Comparison of ENCODE assay signal across 20 cellular contexts in genomic region chr11:68527585-68527984, GRCh38.
DNase-seq lines count a peak whose midpoint lies in the region; ATAC-seq and TF ChIP-seq lines count a peak whose summit lies in the region.
"Had no signal": no experiment of that assay in that cellular context is flagged by ENCODE, and none has a peak within 500 bp of the region (broad histone marks: within the 10 kb centered on the region; RNA-seq: fewer than 3 reads in every experiment).

No MANE protein-coding gene starts in this region.

- TF ChIP-seq POLR2A in transverse colon (IDR thresholded peaks at IDR 0.05) (no peak), tibial nerve (IDR thresholded peaks at IDR 0.05) (no peak)

- peaks cover 97% of the 10 kb centered on the region for H3K4me1 Mint-ChIP-seq in activated naive CD4-positive, alpha-beta T cell treated with anti-CD3 and anti-CD28 coated beads, Interleukin-2, amount 50 U/mL, for 24 hours
- H3K4me1 Mint-ChIP-seq in activated T-helper 1 cell treated with anti-CD3 and anti-CD28 coated beads, Interleukin-12 subunit alpha, Interleukin-12 subunit beta, Interleukin-2, Interleukin-4 antibody, amounts not matched to agents 30 ng/mL and 10 ng/mL and 1 ng/mL, durations not matched to agents 14 hours and 24 hours and 36 hours (ENCODE audit: low read depth) = peaks cover 72% of the 10 kb centered on the region
- peaks cover 38% of the 10 kb centered on the region for H3K4me1 Mint-ChIP-seq in mesothelial cell of epicardium

- H3K36me3 ChIP-seq in transverse colon = peaks cover 0 to 16% (median 3%) of the 10 kb centered on the region in 4 donors
- H3K36me3 ChIP-seq in tibial nerve = peaks cover 0 to 39% (median 0%) of the 10 kb centered on the region in 3 donors

- no peaks in the 10 kb centered on the region for H3K9me3 Mint-ChIP-seq in activated naive CD4-positive, alpha-beta T cell treated with anti-CD3 and anti-CD28 coated beads, Interleukin-2, amount 50 U/mL, for 24 hours
- no peaks in the 10 kb centered on the region for H3K9me3 Mint-ChIP-seq in activated T-helper 1 cell treated with anti-CD3 and anti-CD28 coated beads, Interleukin-12 subunit alpha, Interleukin-12 subunit beta, Interleukin-2, Interleukin-4 antibody, amounts not matched to agents 30 ng/mL and 10 ng/mL and 1 ng/mL, durations not matched to agents 14 hours and 24 hours and 36 hours
- H3K9me3 Mint-ChIP-seq in mesothelial cell of epicardium = no peaks in the 10 kb centered on the region
- H3K9me3 Mint-ChIP-seq: brain, naive B cell had no signal

- WGBS in transverse colon (ENCODE audit: low coverage in 1 of 2), 2 donors = 80 to 96% methylated on average over 1 to 4 of the region's 4 CpGs
- 90% methylated on average over 4 of the region's 4 CpGs for WGBS in tibial nerve, 2 donors

- no peak for ATAC-seq in HG02870 (IDR thresholded peaks at IDR 0.05; ENCODE audit: unreplicated experiment)
- ATAC-seq: lower lobe of right lung, Right ventricle myocardium inferior had no signal

- in situ Hi-C loops in transverse colon (cut with MboI; ENCODE audit: low pct_ligation_motif_present in 1 of 4, low pct_unique_long_range_greater_than_20kb in 1 of 4, low sequenced_read_pairs in 3 of 4) = no loop called here

- H3K36me3 Mint-ChIP-seq in activated naive CD4-positive, alpha-beta T cell treated with anti-CD3 and anti-CD28 coated beads, Interleukin-2, amount 50 U/mL, for 24 hours = peaks cover 24% of the 10 kb centered on the region
- H3K36me3 Mint-ChIP-seq in activated T-helper 1 cell treated with anti-CD3 and anti-CD28 coated beads, Interleukin-12 subunit alpha, Interleukin-12 subunit beta, Interleukin-2, Interleukin-4 antibody, amounts not matched to agents 30 ng/mL and 10 ng/mL and 1 ng/mL, durations not matched to agents 14 hours and 24 hours and 36 hours (ENCODE audit: low read depth) = peaks cover 59% of the 10 kb centered on the region
- H3K36me3 Mint-ChIP-seq in mesothelial cell of epicardium = peaks cover 41% of the 10 kb centered on the region

- H3K27ac ChIP-seq in transverse colon = peak overlapping the region in 3 of 4 donors; percentile 31 to 63 (median 52)
- no peak overlapping the region for H3K27ac ChIP-seq in tibial nerve
- H3K27ac ChIP-seq: colonic mucosa, lower lobe of right lung, VCaP had no signal

- H3K27me3 ChIP-seq in transverse colon (no peaks in the 10 kb centered on the region), tibial nerve (no peaks in the 10 kb centered on the region)
- H3K27me3 ChIP-seq: colonic mucosa had no signal

- H3K4me1 ChIP-seq in transverse colon (peaks cover 26 to 64% (median 54%) of the 10 kb centered on the region in 4 donors), tibial nerve (peaks cover 3 to 50% (median 17%) of the 10 kb centered on the region in 4 donors)

- no peak overlapping the region for H3K4me3 Mint-ChIP-seq in activated naive CD4-positive, alpha-beta T cell treated with anti-CD3 and anti-CD28 coated beads, Interleukin-2, amount 50 U/mL, for 24 hours
- H3K4me3 Mint-ChIP-seq in activated T-helper 1 cell treated with anti-CD3 and anti-CD28 coated beads, Interleukin-12 subunit alpha, Interleukin-12 subunit beta, Interleukin-2, Interleukin-4 antibody, amounts not matched to agents 30 ng/mL and 10 ng/mL and 1 ng/mL, durations not matched to agents 14 hours and 24 hours and 36 hours = no peak overlapping the region
- H3K4me3 Mint-ChIP-seq in mesothelial cell of epicardium = no peak overlapping the region
- H3K4me3 Mint-ChIP-seq: brain had no signal

- peak overlapping the region; percentile 56 for H3K27ac Mint-ChIP-seq in activated naive CD4-positive, alpha-beta T cell treated with anti-CD3 and anti-CD28 coated beads, Interleukin-2, amount 50 U/mL, for 24 hours
- H3K27ac Mint-ChIP-seq in activated T-helper 1 cell treated with anti-CD3 and anti-CD28 coated beads, Interleukin-12 subunit alpha, Interleukin-12 subunit beta, Interleukin-2, Interleukin-4 antibody, amounts not matched to agents 30 ng/mL and 10 ng/mL and 1 ng/mL, durations not matched to agents 14 hours and 24 hours and 36 hours = peak overlapping the region; percentile 59
- H3K27ac Mint-ChIP-seq in mesothelial cell of epicardium = peak overlapping the region; percentile 22

- no peak for TF ChIP-seq EP300 in transverse colon (IDR thresholded peaks at IDR 0.05; ENCODE audit: low read depth)
- no peak for TF ChIP-seq EP300 in tibial nerve (IDR thresholded peaks at IDR 0.05)

- DNase-seq in activated naive CD4-positive, alpha-beta T cell (lab: John Stamatoyannopoulos, UW) = no peak
- no peak for DNase-seq in activated T-helper 1 cell treated with anti-CD3 and anti-CD28 coated beads, Interleukin-12 subunit alpha, Interleukin-12 subunit beta, Interleukin-2, Interleukin-4 antibody, amounts not matched to agents 30 ng/mL and 10 ng/mL and 1 ng/mL, durations not matched to agents 14 hours and 24 hours and 36 hours (ENCODE audit: low spot score)
- no peak for DNase-seq in mesothelial cell of epicardium (ENCODE audit: low spot score in 2 of 2, unreplicated experiment in 2 of 2)
- DNase-seq in transverse colon = no peak
- DNase-seq in MV-4-11 (lab: John Stamatoyannopoulos, UW) = no peak
- no peak for DNase-seq in tibial nerve (ENCODE audit: low spot score in 2 of 2)
- DNase-seq: colonic mucosa; DMS79 treated with DMSO at 0.1 percent for 48 hours; lower lobe of right lung; naive B cell; NCI-H1436 treated with DMSO at 0.1 percent for 48 hours; NCI-H2171 treated with DMSO at 0.1 percent for 48 hours; NCI-H69; stimulated activated CD4-positive, alpha-beta T cell treated with anti-CD3 and anti-CD28 coated beads, Interleukin-1b, Interleukin-23, amount 100 ng/mL, for 48 hours had no signal

- intact Hi-C loops in activated T-helper 1 cell treated with anti-CD3 and anti-CD28 coated beads, Interleukin-12 subunit alpha, Interleukin-12 subunit beta, Interleukin-2, Interleukin-4 antibody, amounts not matched to agents 30 ng/mL and 10 ng/mL and 1 ng/mL, durations not matched to agents 14 hours and 24 hours and 36 hours (cut with micrococcal nuclease) = no loop called here
- intact Hi-C loops in transverse colon (cut with DNase I; ENCODE audit: low total_unique reads) = no loop called here

- H3K9me3 ChIP-seq in transverse colon (no peaks in the 10 kb centered on the region), tibial nerve (no peaks in the 10 kb centered on the region)
- H3K9me3 ChIP-seq: colonic mucosa, HAP-1, lower lobe of right lung had no signal

- TF ChIP-seq CTCF in mesothelial cell of epicardium (IDR thresholded peaks at IDR 0.05; ENCODE audit: unreplicated experiment) (no peak), transverse colon (IDR thresholded peaks at IDR 0.05) (no peak), tibial nerve (IDR thresholded peaks at IDR 0.05) (no peak)

- no peaks in the 10 kb centered on the region for H3K27me3 Mint-ChIP-seq in activated naive CD4-positive, alpha-beta T cell treated with anti-CD3 and anti-CD28 coated beads, Interleukin-2, amount 50 U/mL, for 24 hours
- H3K27me3 Mint-ChIP-seq in activated T-helper 1 cell treated with anti-CD3 and anti-CD28 coated beads, Interleukin-12 subunit alpha, Interleukin-12 subunit beta, Interleukin-2, Interleukin-4 antibody, amounts not matched to agents 30 ng/mL and 10 ng/mL and 1 ng/mL, durations not matched to agents 14 hours and 24 hours and 36 hours (ENCODE audit: insufficient read depth) = no peaks in the 10 kb centered on the region
- H3K27me3 Mint-ChIP-seq in mesothelial cell of epicardium (ENCODE audit: low read depth) = no peaks in the 10 kb centered on the region
- H3K27me3 Mint-ChIP-seq: brain, naive B cell had no signal

- H3K4me3 ChIP-seq in transverse colon = no peak overlapping the region
- no peak overlapping the region for H3K4me3 ChIP-seq in tibial nerve
- H3K4me3 ChIP-seq: colonic mucosa, HAP-1, lower lobe of right lung had no signal

Comparison
In these comparisons a context has a peak if more than half of its experiments do, and no peak if none do; other contexts are left out.
1. H3K27ac ChIP-seq: peak in transverse colon (3 of 4); none in tibial nerve (0 of 4).
2. Peak in every context shown above with its lines, with median percentiles within 50 percentile points of each other: H3K27ac Mint-ChIP-seq.